7 cellular contexts compared by ENCODE assay signal in the genomic region with DNA sequence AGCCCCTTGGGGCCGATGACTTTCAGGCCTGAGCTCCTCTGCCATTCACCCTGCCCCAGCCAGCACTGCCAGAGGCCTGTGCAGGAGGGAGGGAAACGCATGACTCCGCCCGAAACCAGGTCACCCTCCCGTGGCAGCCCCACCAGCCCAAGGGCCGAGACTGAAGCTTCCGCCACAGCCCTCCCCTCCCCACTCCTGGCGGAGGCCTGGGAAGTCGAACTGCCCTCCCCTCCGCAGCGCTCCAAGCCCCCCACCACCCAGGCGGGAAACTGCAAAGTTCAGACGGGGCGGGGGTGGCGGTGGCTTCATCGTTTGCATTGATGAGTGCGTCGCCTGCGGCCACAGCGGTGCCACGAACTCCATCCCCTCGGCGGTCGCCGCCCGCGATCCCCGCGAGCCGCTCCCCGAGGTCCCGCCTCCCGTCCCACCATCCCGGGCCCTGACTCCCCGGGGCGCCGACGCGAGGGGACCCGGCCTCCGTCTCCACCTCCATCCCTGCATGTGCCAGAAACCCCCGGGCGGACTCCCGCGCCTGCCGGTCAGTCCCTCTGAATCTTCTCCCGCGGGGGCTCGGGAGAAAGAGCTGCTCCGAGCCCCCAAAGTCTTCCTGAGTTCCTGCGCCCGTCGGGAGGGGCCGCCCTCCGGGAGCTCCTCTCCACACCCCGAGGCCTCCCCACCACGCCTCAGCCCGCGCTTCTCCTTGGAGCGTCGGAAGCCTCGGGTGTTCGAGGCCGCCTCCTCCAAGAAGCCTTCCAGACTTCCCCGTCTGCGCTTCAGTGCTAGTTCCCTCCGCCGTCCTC.
DNase-seq lines count a peak whose midpoint lies in the region; ATAC-seq, FAIRE-seq and TF ChIP-seq lines count a peak whose summit lies in the region.

No MANE protein-coding gene starts in this region.

- peak overlapping the region in 1 of 2 donors; percentile 48 for H3K9ac ChIP-seq in mucosa of rectum (ENCODE audit: low read depth in 1 of 2, low read length in 2 of 2)

- H3K4me3 ChIP-seq in choroid plexus epithelial cell (ENCODE audit: low read depth, low read length), result peak overlapping the region; percentile 50
- H3K4me3 ChIP-seq in mucosa of rectum (ENCODE audit: low read length in 2 of 2), result peak overlapping the region; percentile 56 to 60

- TF ChIP-seq CTCF in GM10248 (IDR thresholded peaks at IDR 0.05; ENCODE audit: control extremely low read depth, extremely low read depth, low read depth, missing control alignments) (no peak), choroid plexus epithelial cell (conservative IDR thresholded peaks at IDR 0.05; ENCODE audit: low read depth, low read length) (no peak)

- H3K9me3 ChIP-seq in mucosa of rectum (ENCODE audit: control insufficient read depth in 2 of 2, low read length in 2 of 2), result no peaks in the 10 kb centered on the region

- H3K27ac ChIP-seq in mucosa of rectum (ENCODE audit: low read depth in 2 of 2, low read length in 2 of 2), result no peak overlapping the region

- CTCF ChIA-PET in GM10248 (lab: Yijun Ruan, JAX), result interaction anchor here (0.7 to 5.4 kb wide), 42 partner anchors 8 to 473 kb away, joined by 3 to 89 read pairs (median 4); no protein-coding TSS in a partner anchor

- H3K4me1 ChIP-seq in mucosa of rectum (ENCODE audit: control insufficient read depth in 2 of 2, insufficient read depth in 2 of 2, low read length in 2 of 2), result peaks cover 5 to 13% of the 10 kb centered on the region in 2 donors

- H3K27me3 ChIP-seq in mucosa of rectum (ENCODE audit: control insufficient read depth in 2 of 2, insufficient read depth in 2 of 2, low read length in 2 of 2), result no peaks in the 10 kb centered on the region

- no peak for FAIRE-seq in RCC 7860 (lab: Jason Lieb, UNC)

- H3K36me3 ChIP-seq in mucosa of rectum (ENCODE audit: control insufficient read depth in 2 of 2, insufficient read depth in 2 of 2, low read length in 2 of 2), result no peaks in the 10 kb centered on the region

- ATAC-seq in GM21576 (IDR thresholded peaks at IDR 0.05; ENCODE audit: unreplicated experiment), result peak; percentile 37

- DNase-seq in GM10248 (ENCODE audit: extremely low spot score) (peak; percentile 68), NCI-H774 (lab: John Stamatoyannopoulos, UW) (peak; percentile 47), choroid plexus epithelial cell (ENCODE audit: low read depth) (no peak), NCI-H1105 (lab: John Stamatoyannopoulos, UW) (no peak), RCC 7860 (ENCODE audit: low spot score) (no peak)

- POLR2A ChIA-PET in GM10248 (lab: Yijun Ruan, JAX), result interaction anchor here (1.2 to 1.7 kb wide), 2 partner anchors 25 to 151 kb away, joined by 3 to 6 read pairs; no protein-coding TSS in a partner anchor

Comparison
In these comparisons a context has a peak if more than half of its experiments do, and no peak if none do; other contexts are left out.
1. DNase-seq: peak in GM10248 (single experiment) and NCI-H774 (single experiment); none in choroid plexus epithelial cell (single experiment), NCI-H1105 (single experiment) and RCC 7860 (single experiment).